ENCODE assay signal across 16 cellular contexts in genomic region chr4:175531405-175532091, GRCh38.
DNase-seq lines count a peak whose midpoint lies in the region; ATAC-seq and TF ChIP-seq lines count a peak whose summit lies in the region.
"Had no signal": no experiment of that assay in that cellular context is flagged by ENCODE, and none has a peak within 500 bp of the region (broad histone marks: within the 10 kb centered on the region; RNA-seq: fewer than 3 reads in every experiment).

No MANE protein-coding gene starts in this region.

- in situ Hi-C loops in astrocyte of the cerebellum (cut with HindIII; ENCODE audit: low sequenced_read_pairs), result loop anchor here (25.0 kb wide), 1 partner anchor 1169 kb away; no protein-coding TSS in a partner anchor

- H3K27ac ChIP-seq in ACC112 (ENCODE audit: low read depth, low read length), result peak overlapping the region; percentile 49
- H3K27ac ChIP-seq: cardiac muscle cell, tibial nerve had no signal

- no peak for TF ChIP-seq CTCF in astrocyte of the cerebellum (IDR thresholded peaks at IDR 0.05; ENCODE audit: low read depth, low read length, missing control alignments)
- TF ChIP-seq CTCF in GM20000 (IDR thresholded peaks at IDR 0.05; ENCODE audit: extremely low read depth, missing control alignments), result no peak

- H3K4me3 ChIP-seq in ACC112 (ENCODE audit: low read depth, low read length), result no peak overlapping the region
- H3K4me3 ChIP-seq in astrocyte of the cerebellum (ENCODE audit: low read depth, low read length), result no peak overlapping the region
- H3K4me3 ChIP-seq: cardiac muscle cell, tibial nerve had no signal

- intact Hi-C loops in left cardiac atrium (cut with DNase I), result no loop called here

- peaks cover 15% of the 10 kb centered on the region for H3K4me1 ChIP-seq in ACC112 (ENCODE audit: control insufficient read depth, insufficient read depth, low read length, unreplicated experiment)
- H3K4me1 ChIP-seq: tibial nerve had no signal

- H2AFZ ChIP-seq in ACC112 (ENCODE audit: low read length, unreplicated experiment), result no peak overlapping the region

- no peak for ATAC-seq in left cardiac atrium
- ATAC-seq: activated CD8-positive, alpha-beta T cell treated with anti-CD3 and anti-CD28 coated beads, Interleukin-2, amount 10 ng/mL, durations not matched to agents 7 days and 5 days had no signal

- H3K27me3 ChIP-seq in ACC112 (ENCODE audit: insufficient read depth, low read length), result no peaks in the 10 kb centered on the region
- H3K27me3 ChIP-seq: cardiac muscle cell, tibial nerve had no signal

- no peaks in the 10 kb centered on the region for H3K79me2 ChIP-seq in ACC112 (ENCODE audit: control insufficient read depth, insufficient read depth, low read length, unreplicated experiment)

- no peaks in the 10 kb centered on the region for H3K36me3 ChIP-seq in ACC112 (ENCODE audit: insufficient read depth, low read length)
- H3K36me3 ChIP-seq: cardiac muscle cell, tibial nerve had no signal

- peak; percentile 67 for DNase-seq in HCEC 1CT
- DNase-seq in astrocyte of the cerebellum (ENCODE audit: low read depth), result peak; percentile 44
- peak; percentile 55 for DNase-seq in glomerular visceral epithelial cell (ENCODE audit: extremely low spot score)
- DNase-seq in GM20000 (ENCODE audit: low spot score), result no peak
- no peak for DNase-seq in NCI-H1092 treated with DMSO at 0.1 percent for 48 hours (lab: John Stamatoyannopoulos, UW)
- no peak for DNase-seq in left cardiac atrium
- DNase-seq in stimulated activated CD4-positive, alpha-beta T cell treated with anti-CD3 and anti-CD28 coated beads, Interleukin-2, amount 100 ng/mL, for 24 hours, result no peak
- DNase-seq: activated CD8-positive, alpha-beta T cell treated with anti-CD3 and anti-CD28 coated beads, Interleukin-2, amount 10 ng/mL, durations not matched to agents 7 days and 5 days; DMS79; NCI-H2029 treated with DMSO at 0.1 percent for 48 hours; NCI-H748 treated with DMSO at 0.1 percent for 48 hours; nucleus accumbens; SHP77 had no signal

Comparison
In these comparisons a context has a peak if more than half of its experiments do, and no peak if none do; other contexts are left out.
1. DNase-seq: peak in HCEC 1CT (single experiment), astrocyte of the cerebellum (single experiment) and glomerular visceral epithelial cell (single experiment); none in GM20000 (single experiment), NCI-H1092 treated with DMSO at 0.1 percent for 48 hours (single experiment), left cardiac atrium (single experiment) and stimulated activated CD4-positive, alpha-beta T cell treated with anti-CD3 and anti-CD28 coated beads, Interleukin-2, amount 100 ng/mL, for 24 hours (0 of 2).